Comparison of ENCODE assay signal across 18 cellular contexts in genomic region chr1:200221614-200222282, GRCh38.
DNase-seq lines count a peak whose midpoint lies in the region; ATAC-seq, FAIRE-seq and TF ChIP-seq lines count a peak whose summit lies in the region.
"Had no signal": no experiment of that assay in that cellular context is flagged by ENCODE, and none has a peak within 500 bp of the region (broad histone marks: within the 10 kb centered on the region; RNA-seq: fewer than 3 reads in every experiment).

No MANE protein-coding gene starts in this region.

- no peak for TF ChIP-seq CTCF in DND-41 (IDR thresholded peaks at IDR 0.05; ENCODE audit: borderline replicate concordance, extremely low read depth, low read length, poor library complexity, severe bottlenecking)
- TF ChIP-seq CTCF in GM12878 (IDR thresholded peaks at IDR 0.05 in 2 of 3, conservative IDR thresholded peaks at IDR 0.05 in 1 of 3; ENCODE audit: control insufficient read depth in 2 of 3, extremely low read depth in 1 of 3, insufficient read depth in 1 of 3, low read depth in 3 of 3, low read length in 3 of 3), result no peak
- no peak for TF ChIP-seq CTCF in right lobe of liver (IDR thresholded peaks at IDR 0.05)
- no peak for TF ChIP-seq CTCF in breast epithelium (IDR thresholded peaks at IDR 0.05)

- TF ChIP-seq EP300 in GM12878 (IDR thresholded peaks at IDR 0.05; ENCODE audit: borderline replicate concordance in 1 of 2, control insufficient read depth in 1 of 2, low read depth in 2 of 2, low read length in 2 of 2), result no peak

- H3K27me3 Mint-ChIP-seq in activated naive CD4-positive, alpha-beta T cell treated with anti-CD3 and anti-CD28 coated beads for 36 hours (ENCODE audit: low read depth), result peaks cover 5% of the 10 kb centered on the region

- H2AFZ ChIP-seq in DND-41 (ENCODE audit: low read depth, low read length) (no peak overlapping the region), GM12878 (ENCODE audit: control insufficient read depth, low read depth, low read length) (no peak overlapping the region)

- in situ Hi-C loops in GM12878 (cut with MboI), result no loop called here

- intact Hi-C loops in activated naive CD4-positive, alpha-beta T cell treated with anti-CD3 and anti-CD28 coated beads for 36 hours (cut with micrococcal nuclease), result no loop called here
- intact Hi-C loops in GM12878 (cut with micrococcal nuclease; ENCODE audit: unreplicated experiment) (no loop called here), right lobe of liver (cut with DNase I) (no loop called here), breast epithelium (cut with DNase I; ENCODE audit: low total_unique reads) (loop anchor here (5.0 kb wide), 1 partner anchor 439 kb away; no protein-coding TSS in a partner anchor)

- H3K79me2 ChIP-seq in DND-41 (ENCODE audit: insufficient read depth, low read length) (no peaks in the 10 kb centered on the region), GM12878 (ENCODE audit: control insufficient read depth, insufficient read depth, low read length) (no peaks in the 10 kb centered on the region)

- BruUV-seq in GM12878 (replicated peaks; lab: Mats Ljungman, UMichigan), result no TSS peak

- peaks cover 15% of the 10 kb centered on the region for H3K4me1 Mint-ChIP-seq in activated naive CD4-positive, alpha-beta T cell treated with anti-CD3 and anti-CD28 coated beads for 36 hours (ENCODE audit: low read depth)

- no peak overlapping the region for H3K27ac ChIP-seq in DND-41 (ENCODE audit: low read length)
- H3K27ac ChIP-seq in GM12878 (ENCODE audit: control insufficient read depth, insufficient read depth), result no peak overlapping the region
- no peak overlapping the region for H3K27ac ChIP-seq in right lobe of liver
- no peak overlapping the region for H3K27ac ChIP-seq in breast epithelium
- H3K27ac ChIP-seq: BLaER1 had no signal

- TF ChIP-seq POLR2A in GM12878 (IDR thresholded peaks at IDR 0.05; ENCODE audit: low read depth, low read length) (no peak), right lobe of liver (IDR thresholded peaks at IDR 0.05) (no peak), breast epithelium (IDR thresholded peaks at IDR 0.05) (no peak)

- H3K27ac Mint-ChIP-seq in activated naive CD4-positive, alpha-beta T cell treated with anti-CD3 and anti-CD28 coated beads for 36 hours, result no peak overlapping the region
- H3K27ac Mint-ChIP-seq: CD4-positive, alpha-beta memory T cell had no signal

- H3K4me3 ChIP-seq in DND-41 (ENCODE audit: low read depth in 1 of 2, low read length in 2 of 2), result no peak overlapping the region
- no peak overlapping the region for H3K4me3 ChIP-seq in GM12878
- H3K4me3 ChIP-seq in right lobe of liver, result no peak overlapping the region
- H3K4me3 ChIP-seq in breast epithelium, result no peak overlapping the region
- H3K4me3 ChIP-seq: BLaER1, HAP-1 had no signal

- peaks cover 18% of the 10 kb centered on the region for H3K27me3 ChIP-seq in DND-41 (ENCODE audit: insufficient read depth, low read length, poor library complexity)
- H3K27me3 ChIP-seq in GM12878 (replicated peaks in 1 of 2; ENCODE audit: control insufficient read depth in 2 of 2, insufficient read depth in 2 of 2, low read length in 1 of 2), result 0 out of 4 replicates have a peak, but pooled peaks cover 0 to 3% of the 10 kb centered on the region in 2 experiments
- no peaks in the 10 kb centered on the region for H3K27me3 ChIP-seq in right lobe of liver
- peaks cover 0 to 2% of the 10 kb centered on the region in 2 donors for H3K27me3 ChIP-seq in breast epithelium
- H3K27me3 ChIP-seq: BLaER1 had no signal

- no peaks in the 10 kb centered on the region for H3K9me3 Mint-ChIP-seq in activated naive CD4-positive, alpha-beta T cell treated with anti-CD3 and anti-CD28 coated beads for 36 hours

- H3K9ac ChIP-seq in DND-41 (ENCODE audit: low read depth, low read length), result no peak overlapping the region
- no peak overlapping the region for H3K9ac ChIP-seq in GM12878 (ENCODE audit: control insufficient read depth, insufficient read depth, low read length)
- H3K9ac ChIP-seq: BLaER1 had no signal

- ATAC-seq in DND-41 (ENCODE audit: insufficient read depth, low read depth) (peak; percentile 48; the same call in 2 of the 3 replicates), GM12878 (peak; percentile 8; the same call in 1 of the 3 replicates), right lobe of liver (peak; percentile 90 to 98 (median 94))

- no peak overlapping the region for H3K4me2 ChIP-seq in DND-41 (ENCODE audit: insufficient read depth, low read length)
- H3K4me2 ChIP-seq in GM12878 (ENCODE audit: control insufficient read depth, insufficient read depth), result no peak overlapping the region
- H3K4me2 ChIP-seq: BLaER1 had no signal

- no peak overlapping the region for H3K4me3 Mint-ChIP-seq in activated naive CD4-positive, alpha-beta T cell treated with anti-CD3 and anti-CD28 coated beads for 36 hours
- H3K4me3 Mint-ChIP-seq: CD14-positive monocyte; CD4-positive, alpha-beta memory T cell had no signal

- RAD21 ChIA-PET in GM12878 (lab: Charles Lee; ENCODE audit: unreplicated experiment), result interaction anchor here (1.7 kb wide), 1 partner anchor 12 kb away, joined by 4 read pairs; no protein-coding TSS in a partner anchor

- TF ChIP-seq RAD21 in GM12878 (IDR thresholded peaks at IDR 0.05; ENCODE audit: insufficient read depth, low read depth, low read length), result no peak

- peak; percentile 9 for DNase-seq in activated naive CD4-positive, alpha-beta T cell treated with anti-CD3 and anti-CD28 coated beads for 36 hours
- no peak for DNase-seq in activated naive CD4-positive, alpha-beta T cell (lab: John Stamatoyannopoulos, UW)
- DNase-seq in DND-41, result peak; percentile 24
- no peak for DNase-seq in GM12878 (ENCODE audit: low read depth, low spot score)
- DNase-seq in right lobe of liver, result peak; percentile 47 to 85 (median 84)
- DNase-seq in pons (ENCODE audit: low spot score), result no peak
- DNase-seq in breast epithelium (ENCODE audit: low spot score in 2 of 2), result no peak
- DNase-seq in cerebellum (ENCODE audit: low spot score), result no peak
- DNase-seq: 8988T; CD4-positive, alpha-beta memory T cell; DMS153; DMS79; GF-D8 had no signal

- SMC1A ChIA-PET in GM12878 (lab: Charles Lee; ENCODE audit: uncharacterized antibody, unreplicated experiment), result interaction anchor here (1.0 to 1.2 kb wide), 8 partner anchors 10 to 842 kb away, joined by 3 to 4 read pairs (median 3); no protein-coding TSS in a partner anchor

- no peak for FAIRE-seq in GM12878 (lab: Jason Lieb, UNC)
- FAIRE-seq: GM19239, HTR-8/SVneo had no signal

- H3K36me3 ChIP-seq in DND-41 (ENCODE audit: insufficient read depth, low read length) (no peaks in the 10 kb centered on the region), GM12878 (ENCODE audit: control insufficient read depth in 2 of 2, insufficient read depth in 2 of 2, low read length in 1 of 2) (no peaks in the 10 kb centered on the region), right lobe of liver (no peaks in the 10 kb centered on the region), breast epithelium (no peaks in the 10 kb centered on the region)
- H3K36me3 ChIP-seq: BLaER1, HAP-1 had no signal

- CTCF ChIA-PET in activated naive CD4-positive, alpha-beta T cell treated with anti-CD3 and anti-CD28 coated beads for 36 hours (lab: Charles Lee), result no interaction called here
- CTCF ChIA-PET in GM12878 (lab: Yijun Ruan, JAX), result interaction anchor here (1.6 kb wide), 1 partner anchor 537 kb away, joined by 4 read pairs; no protein-coding TSS in a partner anchor

- H4K20me1 ChIP-seq in DND-41 (ENCODE audit: insufficient read depth, low read length), result no peaks in the 10 kb centered on the region
- no peaks in the 10 kb centered on the region for H4K20me1 ChIP-seq in GM12878 (ENCODE audit: control insufficient read depth, insufficient read depth)
- H4K20me1 ChIP-seq: BLaER1 had no signal

- WGBS in GM12878 (ENCODE audit: insufficient coverage, insufficient replicate concordance, low lambda C conversion rate, missing lambda C conversion rate), result 57% methylated on average over 4 of the region's 4 CpGs
- WGBS in right lobe of liver (ENCODE audit: insufficient coverage, low coverage, low lambda C conversion rate, missing lambda C conversion rate), result 49% methylated on average over 4 of the region's 4 CpGs

- no peaks in the 10 kb centered on the region for H3K9me3 ChIP-seq in DND-41 (ENCODE audit: insufficient read depth, low read length, severe bottlenecking)
- no peaks in the 10 kb centered on the region for H3K9me3 ChIP-seq in GM12878 (replicated peaks; ENCODE audit: control insufficient read depth, insufficient read depth, low read length)
- no peaks in the 10 kb centered on the region for H3K9me3 ChIP-seq in right lobe of liver
- no peaks in the 10 kb centered on the region for H3K9me3 ChIP-seq in breast epithelium
- H3K9me3 ChIP-seq: BLaER1, HAP-1 had no signal

- no peaks in the 10 kb centered on the region for H3K36me3 Mint-ChIP-seq in activated naive CD4-positive, alpha-beta T cell treated with anti-CD3 and anti-CD28 coated beads for 36 hours (ENCODE audit: low read depth)
- H3K36me3 Mint-ChIP-seq: CD14-positive monocyte; CD4-positive, alpha-beta memory T cell had no signal

- POLR2A ChIA-PET in GM12878 (lab: Charles Lee), result no interaction called here

- peaks cover 7% of the 10 kb centered on the region for H3K4me1 ChIP-seq in DND-41 (ENCODE audit: insufficient read depth, low read length)
- peaks cover 13% of the 10 kb centered on the region for H3K4me1 ChIP-seq in GM12878 (ENCODE audit: control insufficient read depth, insufficient read depth, low read length)
- peaks cover 0 to 11% (median 0%) of the 10 kb centered on the region in 4 donors for H3K4me1 ChIP-seq in right lobe of liver
- no peaks in the 10 kb centered on the region for H3K4me1 ChIP-seq in breast epithelium
- H3K4me1 ChIP-seq: HAP-1 had no signal

TF ChIP-seq in GM12878, 131 proteins besides CTCF, POLR2A, EP300 and RAD21:
- no peak for TF ChIP-seq ESRRA (IDR thresholded peaks at IDR 0.05; ENCODE audit: low read length)
- no peak for TF ChIP-seq RELA (IDR thresholded peaks at IDR 0.05; ENCODE audit: borderline replicate concordance, partially characterized antibody)
- no peak for TF ChIP-seq ATF3 (IDR thresholded peaks at IDR 0.05; ENCODE audit: borderline replicate concordance, extremely low read depth, low read depth, low read length)
TF ChIP-seq in GM12878: peak in this region for 0.

Comparison
In these comparisons a context has a peak if more than half of its experiments do, and no peak if none do; other contexts are left out.
1. DNase-seq: peak in activated naive CD4-positive, alpha-beta T cell treated with anti-CD3 and anti-CD28 coated beads for 36 hours (single experiment), DND-41 (single experiment) and right lobe of liver (3 of 3); none in activated naive CD4-positive, alpha-beta T cell (0 of 4), GM12878 (single experiment), pons (single experiment), breast epithelium (0 of 2) and cerebellum (single experiment).
2. ATAC-seq: peak in every context shown above with its lines; median percentile 94 in right lobe of liver; 48 in DND-41; 8 in GM12878.